ENCODE assay signal across 1 cellular context in the genomic region with DNA sequence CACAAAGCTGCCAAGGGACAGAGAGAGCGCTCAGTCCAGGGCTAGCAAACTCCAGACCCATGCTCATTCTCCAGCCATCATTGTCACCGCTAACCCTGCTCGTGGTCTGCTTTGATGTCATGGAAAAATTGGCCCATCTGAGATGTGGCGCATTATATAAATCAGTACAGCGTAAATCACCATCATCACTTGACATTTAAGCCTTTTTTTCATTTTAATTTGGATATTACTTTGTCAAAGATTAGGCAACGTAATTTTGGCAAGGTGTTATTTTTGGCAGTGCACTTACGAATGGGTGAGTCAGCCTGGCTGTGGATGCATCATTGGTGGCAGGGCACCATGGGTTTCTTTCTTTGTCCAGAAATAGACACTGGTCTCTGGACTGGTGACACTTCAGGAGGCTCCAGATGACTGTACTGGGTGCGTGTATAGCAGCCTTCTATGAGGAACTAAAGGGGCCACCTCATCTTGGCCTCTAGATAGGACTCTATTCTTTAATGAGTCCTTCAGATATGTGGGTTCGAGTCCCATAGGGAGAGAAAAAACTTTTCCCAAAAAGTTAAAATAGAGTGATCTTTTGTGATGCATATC.
TF ChIP-seq lines count a peak whose summit lies in the region.

No MANE protein-coding gene starts in this region.

TF ChIP-seq in HCT116, 20 proteins besides CTCF, POLR2A, EP300 and RAD21 (continued from another document):
- TF ChIP-seq, protein P1, sequence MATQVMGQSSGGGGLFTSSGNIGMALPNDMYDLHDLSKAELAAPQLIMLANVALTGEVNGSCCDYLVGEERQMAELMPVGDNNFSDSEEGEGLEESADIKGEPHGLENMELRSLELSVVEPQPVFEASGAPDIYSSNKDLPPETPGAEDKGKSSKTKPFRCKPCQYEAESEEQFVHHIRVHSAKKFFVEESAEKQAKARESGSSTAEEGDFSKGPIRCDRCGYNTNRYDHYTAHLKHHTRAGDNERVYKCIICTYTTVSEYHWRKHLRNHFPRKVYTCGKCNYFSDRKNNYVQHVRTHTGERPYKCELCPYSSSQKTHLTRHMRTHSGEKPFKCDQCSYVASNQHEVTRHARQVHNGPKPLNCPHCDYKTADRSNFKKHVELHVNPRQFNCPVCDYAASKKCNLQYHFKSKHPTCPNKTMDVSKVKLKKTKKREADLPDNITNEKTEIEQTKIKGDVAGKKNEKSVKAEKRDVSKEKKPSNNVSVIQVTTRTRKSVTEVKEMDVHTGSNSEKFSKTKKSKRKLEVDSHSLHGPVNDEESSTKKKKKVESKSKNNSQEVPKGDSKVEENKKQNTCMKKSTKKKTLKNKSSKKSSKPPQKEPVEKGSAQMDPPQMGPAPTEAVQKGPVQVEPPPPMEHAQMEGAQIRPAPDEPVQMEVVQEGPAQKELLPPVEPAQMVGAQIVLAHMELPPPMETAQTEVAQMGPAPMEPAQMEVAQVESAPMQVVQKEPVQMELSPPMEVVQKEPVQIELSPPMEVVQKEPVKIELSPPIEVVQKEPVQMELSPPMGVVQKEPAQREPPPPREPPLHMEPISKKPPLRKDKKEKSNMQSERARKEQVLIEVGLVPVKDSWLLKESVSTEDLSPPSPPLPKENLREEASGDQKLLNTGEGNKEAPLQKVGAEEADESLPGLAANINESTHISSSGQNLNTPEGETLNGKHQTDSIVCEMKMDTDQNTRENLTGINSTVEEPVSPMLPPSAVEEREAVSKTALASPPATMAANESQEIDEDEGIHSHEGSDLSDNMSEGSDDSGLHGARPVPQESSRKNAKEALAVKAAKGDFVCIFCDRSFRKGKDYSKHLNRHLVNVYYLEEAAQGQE (IDR thresholded peaks at IDR 0.05; ENCODE audit: low read depth): no peak
- TF ChIP-seq CEBPB (IDR thresholded peaks at IDR 0.05; ENCODE audit: low read depth) (peak; percentile 90), CBX3 (IDR thresholded peaks at IDR 0.05; ENCODE audit: low read depth) (peak; percentile 99)
